Comparison of ENCODE assay signal across 8 cellular contexts in genomic region chr6:158706369-158706982, GRCh38. TPM values are rescaled to one million over a fixed set of nuclear protein-coding genes. Genes with fewer than 3 reads are reported as not detected.
DNase-seq lines count a peak whose midpoint lies in the region; TF ChIP-seq lines count a peak whose summit lies in the region.

No MANE protein-coding gene starts in this region.

- H3K27me3 Mint-ChIP-seq in HFFc6 (ENCODE audit: insufficient read depth) = no peaks in the 10 kb centered on the region

- H3K36me3 Mint-ChIP-seq in HFFc6 (ENCODE audit: low read depth) = no peaks in the 10 kb centered on the region

- H3K27ac ChIP-seq in VCaP (peak overlapping the region; percentile 59), temporal lobe (ENCODE audit: low read depth, low read length) (peak overlapping the region; percentile 45)

- no peak overlapping the region for H3K4me3 Mint-ChIP-seq in HFFc6

- CTCF ChIA-PET in GM10248 (lab: Yijun Ruan, JAX) = interaction anchor here (1.0 to 2.4 kb wide), 11 partner anchors 8 to 428 kb away, joined by 3 to 18 read pairs (median 3); no protein-coding TSS in a partner anchor

- no peak overlapping the region for H3K4me3 ChIP-seq in AG09309 (ENCODE audit: control insufficient read depth, low read depth, low read length)

- POLR2A ChIA-PET in GM10248 (lab: Yijun Ruan, JAX) = no interaction called here

- no peaks in the 10 kb centered on the region for H3K9me3 Mint-ChIP-seq in HFFc6

- no peak for DNase-seq in AG09309 (ENCODE audit: low read depth)
- DNase-seq in HFFc6 = peak; percentile 35
- peak; percentile 70 for DNase-seq in iPS-NIHi11 (ENCODE audit: low spot score)
- no peak for DNase-seq in GM10248 (ENCODE audit: extremely low spot score)
- DNase-seq in hippocampal formation (lab: John Stamatoyannopoulos, UW) = no peak
- no peak for DNase-seq in activated gamma-delta T cell (lab: John Stamatoyannopoulos, UW)

- H3K27ac Mint-ChIP-seq in HFFc6 = 0 out of 2 replicates have a peak overlapping the region, but pooled peaks have one; percentile 73

- peak; percentile 64 for TF ChIP-seq CTCF in AG09309 (IDR thresholded peaks at IDR 0.05; ENCODE audit: control insufficient read depth, insufficient read depth, low read depth, low read length, missing control alignments)
- peak; percentile 78 for TF ChIP-seq CTCF in HFFc6 (IDR thresholded peaks at IDR 0.05)
- peak; percentile 73 for TF ChIP-seq CTCF in VCaP (conservative IDR thresholded peaks at IDR 0.05)
- TF ChIP-seq CTCF in GM10248 (IDR thresholded peaks at IDR 0.05; ENCODE audit: control extremely low read depth, extremely low read depth, low read depth, missing control alignments) = no peak

- H3K4me1 Mint-ChIP-seq in HFFc6 (ENCODE audit: low read depth) = peaks cover 28% of the 10 kb centered on the region

RNA-seq across cellular contexts. Expression of gene SYTL3, which starts 56.6 kb away (rescaled TPM):
- 1 to 10 TPM; 3.1 to 5.7 (median 3.9) TPM for total RNA-seq in HFFc6 (2021; fragmentation: NEBNext Ultra II Directional; extraction: Animal tissue kit (Norgen Biotek cat#: 25700))
- total RNA-seq in temporal lobe = 3.0 TPM

Comparison
In these comparisons a context has a peak if more than half of its experiments do, and no peak if none do; other contexts are left out.
1. DNase-seq: peak in HFFc6 (single experiment) and iPS-NIHi11 (single experiment); none in AG09309 (single experiment), GM10248 (single experiment), hippocampal formation (0 of 2) and activated gamma-delta T cell (single experiment).